Comparison of ENCODE assay signal across 13 cellular contexts in genomic region chr7:79353720-79354468, GRCh38.
A peak's percentile ranks its signal among the peaks of the same experiment; 100 is the strongest.
DNase-seq lines count a peak whose midpoint lies in the region; ATAC-seq and TF ChIP-seq lines count a peak whose summit lies in the region.
"Had no signal": no experiment of that assay in that cellular context is flagged by ENCODE, and none has a peak within 500 bp of the region (broad histone marks: within the 10 kb centered on the region; RNA-seq: fewer than 3 reads in every experiment).

No MANE protein-coding gene starts in this region.

- H3K27me3 Mint-ChIP-seq in stimulated activated memory B cell treated with anti-CD40 and anti-IgM and Interleukin-4, amounts not matched to agents 10 μg/mL and 1 μg/mL and 100 μg/mL, for 72 hours: no peaks in the 10 kb centered on the region
- H3K27me3 Mint-ChIP-seq: CD4-positive, alpha-beta T cell had no signal

- H3K36me3 ChIP-seq in Panc1 (ENCODE audit: control insufficient read depth, insufficient read depth, low read length) (no peaks in the 10 kb centered on the region), osteoblast (ENCODE audit: insufficient read depth, low read length) (no peaks in the 10 kb centered on the region), neuronal stem cell (replicated peaks in 1 of 2; ENCODE audit: control insufficient read depth in 2 of 2, insufficient read depth in 2 of 2, low read length in 2 of 2) (no peaks in the 10 kb centered on the region), esophagus muscularis mucosa (no peaks in the 10 kb centered on the region)
- H3K36me3 ChIP-seq: BE2C had no signal

- no peak overlapping the region for H3K27ac Mint-ChIP-seq in stimulated activated memory B cell treated with anti-CD40 and anti-IgM and Interleukin-4, amounts not matched to agents 10 μg/mL and 1 μg/mL and 100 μg/mL, for 72 hours
- H3K27ac Mint-ChIP-seq: CD4-positive, alpha-beta T cell had no signal

- H3K9me3 Mint-ChIP-seq in stimulated activated memory B cell treated with anti-CD40 and anti-IgM and Interleukin-4, amounts not matched to agents 10 μg/mL and 1 μg/mL and 100 μg/mL, for 72 hours: no peaks in the 10 kb centered on the region
- H3K9me3 Mint-ChIP-seq: CD4-positive, alpha-beta T cell; H9 had no signal

- H4K91ac ChIP-seq in neuronal stem cell (ENCODE audit: low read depth, low read length, poor library complexity): no peak overlapping the region

- H4K20me1 ChIP-seq in osteoblast (ENCODE audit: insufficient read depth, low read length): no peaks in the 10 kb centered on the region

- POLR2A ChIA-PET in Panc1 (lab: Charles Lee): no interaction called here

- DNase-seq in Panc1 (ENCODE audit: low read depth, low spot score) (no peak), osteoblast (ENCODE audit: insufficient read length, low spot score, missing footprints) (peak; percentile 52), neuronal stem cell (ENCODE audit: low spot score) (no peak), esophagus muscularis mucosa (ENCODE audit: extremely low spot score) (no peak)
- DNase-seq: ACHN; BE2C; C1 segment of cervical spinal cord; Caco-2; CD4-positive, alpha-beta T cell; GDM1; H9 had no signal

- no peak overlapping the region for H3K14ac ChIP-seq in neuronal stem cell (ENCODE audit: low read length)

- no peak overlapping the region for H4K8ac ChIP-seq in neuronal stem cell (ENCODE audit: low read depth, low read length)

- no peak for TF ChIP-seq POLR2A in esophagus muscularis mucosa (IDR thresholded peaks at IDR 0.05; ENCODE audit: low read depth)

- H3K79me2 ChIP-seq in osteoblast (ENCODE audit: insufficient read depth, low read length): peaks cover 5% of the 10 kb centered on the region

- H3K4me1 ChIP-seq in Panc1 (ENCODE audit: control insufficient read depth, insufficient read depth, low read length) (peaks cover 21% of the 10 kb centered on the region), osteoblast (ENCODE audit: insufficient read depth, low read length) (no peaks in the 10 kb centered on the region), neuronal stem cell (ENCODE audit: control insufficient read depth in 2 of 2, insufficient read depth in 1 of 2, low read depth in 1 of 2, low read length in 2 of 2) (no peaks in the 10 kb centered on the region), esophagus muscularis mucosa (peaks cover 3 to 13% (median 10%) of the 10 kb centered on the region in 4 donors)
- H3K4me1 ChIP-seq: BE2C, Caco-2 had no signal

- no peak overlapping the region for H2BK12ac ChIP-seq in neuronal stem cell (ENCODE audit: low read length)

- H2AFZ ChIP-seq in osteoblast (ENCODE audit: low read length) (no peak overlapping the region), neuronal stem cell (ENCODE audit: low read length) (no peak overlapping the region)

- H3K36me3 Mint-ChIP-seq in stimulated activated memory B cell treated with anti-CD40 and anti-IgM and Interleukin-4, amounts not matched to agents 10 μg/mL and 1 μg/mL and 100 μg/mL, for 72 hours: no peaks in the 10 kb centered on the region

- no peak overlapping the region for H2AK5ac ChIP-seq in neuronal stem cell (ENCODE audit: low read depth, low read length)

- no peak overlapping the region for H3K4me3 Mint-ChIP-seq in stimulated activated memory B cell treated with anti-CD40 and anti-IgM and Interleukin-4, amounts not matched to agents 10 μg/mL and 1 μg/mL and 100 μg/mL, for 72 hours
- H3K4me3 Mint-ChIP-seq: CD4-positive, alpha-beta T cell; H9 had no signal

- H3K27me3 ChIP-seq in Panc1 (ENCODE audit: control insufficient read depth, insufficient read depth, low read length) (no peaks in the 10 kb centered on the region), osteoblast (ENCODE audit: insufficient read depth, low read length) (no peaks in the 10 kb centered on the region), neuronal stem cell (ENCODE audit: control insufficient read depth in 3 of 3, insufficient read depth in 3 of 3, low read depth in 1 of 3, low read length in 3 of 3) (no peaks in the 10 kb centered on the region), esophagus muscularis mucosa (no peaks in the 10 kb centered on the region)
- H3K27me3 ChIP-seq: BE2C had no signal

- no peak overlapping the region for H2BK15ac ChIP-seq in neuronal stem cell (ENCODE audit: low read length)

- ATAC-seq in Panc1 (no peak), GM18867 (IDR thresholded peaks at IDR 0.05; ENCODE audit: unreplicated experiment) (no peak)
- ATAC-seq in stimulated activated memory B cell treated with anti-CD40 and anti-IgM and Interleukin-4, amounts not matched to agents 10 μg/mL and 1 μg/mL and 100 μg/mL, for 72 hours: peak; percentile 41

- H3K4me2 ChIP-seq in osteoblast (ENCODE audit: insufficient read depth, low read length): no peak overlapping the region
- no peak overlapping the region for H3K4me2 ChIP-seq in neuronal stem cell (ENCODE audit: insufficient read depth, low read length, poor library complexity, severe bottlenecking)

- no peak overlapping the region for H3K4me3 ChIP-seq in Panc1 (ENCODE audit: low read depth in 2 of 2, low read length in 2 of 2)
- no peak overlapping the region for H3K4me3 ChIP-seq in osteoblast (ENCODE audit: insufficient read depth, low read length)
- no peak overlapping the region for H3K4me3 ChIP-seq in neuronal stem cell (ENCODE audit: low read length in 2 of 2)
- no peak overlapping the region for H3K4me3 ChIP-seq in esophagus muscularis mucosa

- in situ Hi-C loops in Panc1 (cut with HindIII; ENCODE audit: low pct_unique_long_range_greater_than_20kb, low sequenced_read_pairs): no loop called here

- BruUV-seq in Panc1 (replicated peaks; lab: Mats Ljungman, UMichigan): no TSS peak

- CTCF ChIA-PET in Panc1 (lab: Charles Lee): no interaction called here

- no peak overlapping the region for H3K9ac ChIP-seq in neuronal stem cell (ENCODE audit: low read depth, low read length, poor library complexity)

- intact Hi-C loops in Panc1 (cut with micrococcal nuclease; ENCODE audit: unreplicated experiment) (no loop called here), esophagus muscularis mucosa (cut with DNase I) (no loop called here)

- H2BK5ac ChIP-seq in neuronal stem cell (ENCODE audit: low read length): no peak overlapping the region

- H3K9me3 ChIP-seq in Panc1 (ENCODE audit: control insufficient read depth, insufficient read depth, low read depth, low read length) (no peaks in the 10 kb centered on the region), osteoblast (ENCODE audit: low read depth, low read length) (no peaks in the 10 kb centered on the region), neuronal stem cell (replicated peaks in 1 of 2; ENCODE audit: control insufficient read depth in 2 of 2, insufficient read depth in 1 of 2, low read depth in 1 of 2, low read length in 2 of 2) (no peaks in the 10 kb centered on the region), esophagus muscularis mucosa (no peaks in the 10 kb centered on the region)
- H3K9me3 ChIP-seq: BE2C, Caco-2 had no signal

- H3K18ac ChIP-seq in neuronal stem cell (ENCODE audit: low read length): no peak overlapping the region

- WGBS in neuronal stem cell (ENCODE audit: extremely low coverage in 2 of 2, insufficient read length in 2 of 2, insufficient replicate concordance in 1 of 2), 2 donors: no CpG with 5 or more reads among the region's 2 CpGs
- 100% methylated on average over 2 of the region's 2 CpGs for WGBS in esophagus muscularis mucosa

- H3K4ac ChIP-seq in neuronal stem cell (ENCODE audit: low read length): no peak overlapping the region

- TF ChIP-seq EP300 in esophagus muscularis mucosa (IDR thresholded peaks at IDR 0.05): no peak

- TF ChIP-seq CTCF in Panc1 (IDR thresholded peaks at IDR 0.05): no peak
- no peak for TF ChIP-seq CTCF in osteoblast (IDR thresholded peaks at IDR 0.05; ENCODE audit: extremely low read depth, low read depth, low read length)
- no peak for TF ChIP-seq CTCF in esophagus muscularis mucosa (IDR thresholded peaks at IDR 0.05)

- no peaks in the 10 kb centered on the region for H3K79me1 ChIP-seq in neuronal stem cell (ENCODE audit: low read depth, low read length)

- no peaks in the 10 kb centered on the region for H3K4me1 Mint-ChIP-seq in stimulated activated memory B cell treated with anti-CD40 and anti-IgM and Interleukin-4, amounts not matched to agents 10 μg/mL and 1 μg/mL and 100 μg/mL, for 72 hours
- H3K4me1 Mint-ChIP-seq: H9 had no signal

- H2BK120ac ChIP-seq in neuronal stem cell (ENCODE audit: low read depth, low read length): no peak overlapping the region

- H3K23ac ChIP-seq in neuronal stem cell (ENCODE audit: low read depth, low read length, poor library complexity): no peak overlapping the region

- H3K27ac ChIP-seq in Panc1 (ENCODE audit: low read length): peak overlapping the region; percentile 54
- no peak overlapping the region for H3K27ac ChIP-seq in osteoblast (ENCODE audit: low read depth, low read length)
- no peak overlapping the region for H3K27ac ChIP-seq in neuronal stem cell (replicated peaks; ENCODE audit: low read length)
- H3K27ac ChIP-seq in esophagus muscularis mucosa (replicated peaks in 1 of 4): no peak overlapping the region
